In the genomic region with DNA sequence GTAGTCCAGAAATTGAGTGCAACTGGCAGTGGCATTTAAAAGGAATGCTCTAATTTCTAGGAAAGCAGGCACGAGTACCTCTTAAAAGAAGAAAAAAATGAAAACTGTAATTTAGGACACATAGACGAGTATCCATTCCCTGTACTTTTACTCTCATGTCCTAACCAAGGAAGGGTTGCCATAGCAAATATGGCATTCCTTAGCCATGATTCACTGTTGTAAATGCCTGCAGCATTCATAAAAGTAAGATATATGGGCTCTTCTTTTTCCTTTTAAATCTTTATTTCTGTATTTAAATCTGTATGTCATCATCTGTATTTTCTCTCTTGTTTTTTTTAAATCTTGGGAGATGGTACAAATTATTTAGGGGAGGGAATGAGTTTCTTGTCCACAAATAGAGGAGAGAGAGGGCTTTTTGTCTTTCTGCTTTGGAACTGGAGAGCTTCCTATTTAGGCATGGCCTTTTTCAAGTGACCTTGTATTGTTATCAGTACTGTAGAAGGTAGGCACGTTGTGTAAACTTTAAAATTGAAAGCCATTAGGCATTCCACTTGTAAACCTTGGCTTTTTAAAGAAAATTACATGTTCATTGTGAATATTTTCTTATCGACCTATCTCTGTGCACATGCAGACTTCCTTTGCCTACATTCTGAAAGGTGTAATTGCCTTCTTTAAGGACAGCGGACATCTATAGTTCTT, we compare ENCODE assay signal across 8 cellular contexts. TPM values are rescaled to one million over a fixed set of nuclear protein-coding genes. Genes with fewer than 3 reads are reported as not detected.
DNase-seq lines count a peak whose midpoint lies in the region; ATAC-seq and TF ChIP-seq lines count a peak whose summit lies in the region.

No MANE protein-coding gene starts in this region.

- no peak overlapping the region for H3K4ac ChIP-seq in H9 (ENCODE audit: low read depth, low read length)

- no peaks in the 10 kb centered on the region for H3K27me3 ChIP-seq in H9 (ENCODE audit: insufficient read depth, low read length)

- no peaks in the 10 kb centered on the region for H3K9me3 ChIP-seq in H9 (ENCODE audit: control insufficient read depth, low read depth, low read length)

- H3K36me3 Mint-ChIP-seq in H9 (ENCODE audit: insufficient read depth in 1 of 3, low read depth in 3 of 3) = peaks cover 0 to 1% (median 0%) of the 10 kb centered on the region in 3 experiments; a peak in 2 of 7 replicates

- H2BK20ac ChIP-seq in H9 (ENCODE audit: low read depth, low read length, poor library complexity, severe bottlenecking) = no peak overlapping the region

- peaks cover 3% of the 10 kb centered on the region for H4K20me1 ChIP-seq in H9 (ENCODE audit: control insufficient read depth, insufficient read depth, insufficient read length)

- WGBS in H9 (ENCODE audit: extremely low coverage, insufficient read length, low lambda C conversion rate) = no CpG with 5 or more reads among the region's 5 CpGs

- no peaks in the 10 kb centered on the region for H3K79me1 ChIP-seq in H9 (ENCODE audit: insufficient read depth, low read depth, low read length, poor library complexity, severe bottlenecking)

- no peaks in the 10 kb centered on the region for H3K27me3 Mint-ChIP-seq in H9 (ENCODE audit: low read depth)

- H3K14ac ChIP-seq in H9 (ENCODE audit: insufficient read depth, low read length) = no peak overlapping the region; the same call in 1 of the 2 replicates

- H3K4me1 ChIP-seq in H9 (ENCODE audit: insufficient read depth, low read length) = no peaks in the 10 kb centered on the region

- H3K56ac ChIP-seq in H9 (ENCODE audit: insufficient read length, low read depth, low read length) = no peak overlapping the region

- H2AFZ ChIP-seq in H9 (ENCODE audit: low read length) = no peak overlapping the region

- no peaks in the 10 kb centered on the region; a peak in 1 of 5 replicates for H3K9me3 Mint-ChIP-seq in H9

- H3K79me2 ChIP-seq in H9 (ENCODE audit: insufficient read depth, low read length) = peaks cover 4% of the 10 kb centered on the region; the same call in 1 of the 2 replicates

- no peak overlapping the region for H3K9ac ChIP-seq in H9 (ENCODE audit: extremely low read depth, insufficient read length, low read length)

- no peak for TF ChIP-seq CTCF in H9 (conservative IDR thresholded peaks at IDR 0.05)

- H3T11ph ChIP-seq in H9 (ENCODE audit: low read length) = no peak overlapping the region

- H3K4me1 Mint-ChIP-seq in H9 = peaks cover 9 to 10% of the 10 kb centered on the region in 2 experiments

- no peak overlapping the region for H3K18ac ChIP-seq in H9 (ENCODE audit: insufficient read length, low read depth, low read length)

- DNase-seq in H9 = no peak
- peak; percentile 34 for DNase-seq in T1000 (lab: John Stamatoyannopoulos, UW)
- no peak for DNase-seq in left cardiac atrium
- DNase-seq in smooth muscle cell of the brain vasculature (ENCODE audit: low read depth, low spot score) = peak; percentile 60
- no peak for DNase-seq in GM19240 (ENCODE audit: insufficient read length, low spot score)
- no peak for DNase-seq in OCI-M1 (lab: John Stamatoyannopoulos, UW)
- no peak for DNase-seq in DMS 273 (lab: John Stamatoyannopoulos, UW; ENCODE audit: unreplicated experiment)
- DNase-seq in NCI-H187 (lab: John Stamatoyannopoulos, UW) = no peak

- no peak overlapping the region for H2BK15ac ChIP-seq in H9 (ENCODE audit: low read depth, low read length)

- no peak overlapping the region for H2AK5ac ChIP-seq in H9 (ENCODE audit: insufficient read length, low read length)

- no peaks in the 10 kb centered on the region for H3K23me2 ChIP-seq in H9 (ENCODE audit: insufficient read length, low read depth, low read length, poor library complexity, severe bottlenecking)

- no peak overlapping the region for H3K23ac ChIP-seq in H9 (ENCODE audit: insufficient read length, low read depth, low read length)

- no peak overlapping the region for H2BK5ac ChIP-seq in H9 (ENCODE audit: insufficient read length, low read length)

- peak; percentile 58 to 84 for ATAC-seq in left cardiac atrium

- no peak overlapping the region for H4K5ac ChIP-seq in H9 (ENCODE audit: insufficient read length, low read depth, low read length)

- H3K4me2 ChIP-seq in H9 (ENCODE audit: insufficient read depth, insufficient read length, low read length) = no peak overlapping the region

- no peak overlapping the region for H4K8ac ChIP-seq in H9 (replicated peaks; ENCODE audit: insufficient read length, low read depth, low read length)

- H2BK12ac ChIP-seq in H9 (ENCODE audit: insufficient read length, low read depth, low read length) = no peak overlapping the region

- peak overlapping the region in 2 of 3 experiments; percentile 42 to 88; a peak in 2 of 7 replicates for H3K27ac Mint-ChIP-seq in H9

- H3K27ac ChIP-seq in H9 (ENCODE audit: insufficient read length, low read depth, low read length) = no peak overlapping the region

- no peak overlapping the region for H2BK120ac ChIP-seq in H9 (ENCODE audit: low read depth, low read length, poor library complexity, severe bottlenecking)

- H3K4me3 Mint-ChIP-seq in H9 = no peak overlapping the region

- no peak overlapping the region for H4K91ac ChIP-seq in H9 (ENCODE audit: insufficient read length, low read depth, low read length)

- intact Hi-C loops in left cardiac atrium (cut with DNase I) = no loop called here

RNA-seq across cellular contexts. Expression of a gene that starts 50.0 kb away (rescaled TPM):
- 12.4 and 13.0 TPM in 2 replicates for total RNA-seq in H9 (2021)
- total RNA-seq in left cardiac atrium = 1 to 10 TPM; 5.5 to 7.1 TPM

Comparison
In these comparisons a context has a peak if more than half of its experiments do, and no peak if none do; other contexts are left out.
1. DNase-seq: peak in T1000 (single experiment) and smooth muscle cell of the brain vasculature (single experiment); none in H9 (single experiment), left cardiac atrium (single experiment), GM19240 (single experiment), OCI-M1 (single experiment), DMS 273 (single experiment) and NCI-H187 (0 of 2).